1 cellular context compared by ENCODE assay signal in genomic region chr5:83470516-83470915, GRCh38.
TF ChIP-seq lines count a peak whose summit lies in the region.

No MANE protein-coding gene starts in this region.

TF ChIP-seq in HepG2, 621 proteins besides CTCF, POLR2A, EP300 and RAD21 (continued from another document):
- TF ChIP-seq MTERF4 (CRISPR knock-in tag; IDR thresholded peaks at IDR 0.05), result no peak
- TF ChIP-seq NFIB (CRISPR knock-in tag; IDR thresholded peaks at IDR 0.05; ENCODE audit: borderline replicate concordance), result no peak
- TF ChIP-seq ZNF788 (CRISPR knock-in tag; IDR thresholded peaks at IDR 0.05; ENCODE audit: borderline replicate concordance), result no peak
- 0 out of 2 replicates have a peak, but pooled peaks have one; percentile 12 for TF ChIP-seq RARA (CRISPR knock-in tag; IDR thresholded peaks at IDR 0.05)
- TF ChIP-seq NCOA2 (CRISPR knock-in tag; IDR thresholded peaks at IDR 0.05), result 0 out of 2 replicates have a peak, but pooled peaks have one; percentile 19
- TF ChIP-seq KDM2A (CRISPR knock-in tag; IDR thresholded peaks at IDR 0.05; ENCODE audit: borderline replicate concordance, low read depth), result no peak
- TF ChIP-seq TEAD2 (CRISPR knock-in tag; IDR thresholded peaks at IDR 0.05), result no peak
- no peak for TF ChIP-seq KLF13 (CRISPR knock-in tag; IDR thresholded peaks at IDR 0.05)
- TF ChIP-seq DDIT3 (CRISPR knock-in tag; IDR thresholded peaks at IDR 0.05), result no peak
- no peak for TF ChIP-seq ZUFSP (CRISPR knock-in tag; IDR thresholded peaks at IDR 0.05; ENCODE audit: borderline replicate concordance)
- TF ChIP-seq NFKB2 (CRISPR knock-in tag; IDR thresholded peaks at IDR 0.05; ENCODE audit: borderline replicate concordance), result no peak
- TF ChIP-seq PAF1 (CRISPR knock-in tag; IDR thresholded peaks at IDR 0.05), result no peak
- no peak for TF ChIP-seq ZNF543 (CRISPR knock-in tag; IDR thresholded peaks at IDR 0.05)
- TF ChIP-seq TCF7 (IDR thresholded peaks at IDR 0.05; ENCODE audit: low read depth), result peak; percentile 45
- no peak for TF ChIP-seq FOXA1 (IDR thresholded peaks at IDR 0.05)
- peak; percentile 56 for TF ChIP-seq FOXA1 (CRISPR knock-in tag; IDR thresholded peaks at IDR 0.05)
- TF ChIP-seq PAXIP1 (CRISPR knock-in tag; conservative IDR thresholded peaks at IDR 0.05), result 0 out of 2 replicates have a peak, but pooled peaks have one; percentile 18
- TF ChIP-seq SOX13 (IDR thresholded peaks at IDR 0.05), result no peak
- peak in 1 of 2 experiments; percentile 85; a peak in 2 of 4 replicates for TF ChIP-seq SOX13 (CRISPR knock-in tag; conservative IDR thresholded peaks at IDR 0.05 in 1 of 2, IDR thresholded peaks at IDR 0.05 in 1 of 2)
- 0 out of 2 replicates have a peak, but pooled peaks have one; percentile 16 for TF ChIP-seq NR2F2 (IDR thresholded peaks at IDR 0.05; ENCODE audit: borderline replicate concordance, low read depth)
- TF ChIP-seq CREM (IDR thresholded peaks at IDR 0.05), result peak; percentile 32; the same call in 1 of the 2 replicates
- no peak for TF ChIP-seq CREM (CRISPR knock-in tag; IDR thresholded peaks at IDR 0.05)
- TF ChIP-seq SOX5 (CRISPR knock-in tag; IDR thresholded peaks at IDR 0.05; ENCODE audit: borderline replicate concordance), result peak; percentile 64; the same call in 1 of the 2 replicates
- TF ChIP-seq ZNF891 (CRISPR knock-in tag; IDR thresholded peaks at IDR 0.05), result no peak
- TF ChIP-seq TOPORS (CRISPR knock-in tag; IDR thresholded peaks at IDR 0.05), result no peak
- no peak for TF ChIP-seq GRHL1 (CRISPR knock-in tag; conservative IDR thresholded peaks at IDR 0.05)
- no peak for TF ChIP-seq ZMYM4 (CRISPR knock-in tag; IDR thresholded peaks at IDR 0.05)
- no peak for TF ChIP-seq MLXIP (CRISPR knock-in tag; IDR thresholded peaks at IDR 0.05; ENCODE audit: borderline replicate concordance)
- peak; percentile 47; the same call in 1 of the 2 replicates for TF ChIP-seq NR2F6 (IDR thresholded peaks at IDR 0.05)
- TF ChIP-seq NR2F6 (CRISPR knock-in tag; IDR thresholded peaks at IDR 0.05), result no peak
- TF ChIP-seq GATAD2A (CRISPR knock-in tag; IDR thresholded peaks at IDR 0.05), result peak; percentile 72
- TF ChIP-seq NRL (CRISPR knock-in tag; IDR thresholded peaks at IDR 0.05; ENCODE audit: borderline replicate concordance), result no peak
- TF ChIP-seq PRMT3 (CRISPR knock-in tag; IDR thresholded peaks at IDR 0.05; ENCODE audit: borderline replicate concordance, low read depth), result no peak
- no peak for TF ChIP-seq RBFOX2 (IDR thresholded peaks at IDR 0.05; ENCODE audit: low read depth, low read length)
- no peak for TF ChIP-seq ZNF607 (CRISPR knock-in tag; IDR thresholded peaks at IDR 0.05; ENCODE audit: borderline replicate concordance)
- no peak for TF ChIP-seq FOXP1 (IDR thresholded peaks at IDR 0.05)
- TF ChIP-seq FOXP1 (CRISPR knock-in tag; IDR thresholded peaks at IDR 0.05), result 0 out of 2 replicates have a peak, but pooled peaks have one; percentile 27
- no peak for TF ChIP-seq ZFP36L1 (CRISPR knock-in tag; IDR thresholded peaks at IDR 0.05)
- TF ChIP-seq KLF11 (CRISPR knock-in tag; IDR thresholded peaks at IDR 0.05), result no peak
- no peak for TF ChIP-seq ZNF34 (CRISPR knock-in tag; IDR thresholded peaks at IDR 0.05; ENCODE audit: borderline replicate concordance)
- no peak for TF ChIP-seq MIER2 (CRISPR knock-in tag; IDR thresholded peaks at IDR 0.05)
- TF ChIP-seq BRF2 (CRISPR knock-in tag; IDR thresholded peaks at IDR 0.05), result no peak
- TF ChIP-seq ONECUT2 (CRISPR knock-in tag; IDR thresholded peaks at IDR 0.05), result no peak
